ENCODE assay signal across 32 cellular contexts in the genomic region with DNA sequence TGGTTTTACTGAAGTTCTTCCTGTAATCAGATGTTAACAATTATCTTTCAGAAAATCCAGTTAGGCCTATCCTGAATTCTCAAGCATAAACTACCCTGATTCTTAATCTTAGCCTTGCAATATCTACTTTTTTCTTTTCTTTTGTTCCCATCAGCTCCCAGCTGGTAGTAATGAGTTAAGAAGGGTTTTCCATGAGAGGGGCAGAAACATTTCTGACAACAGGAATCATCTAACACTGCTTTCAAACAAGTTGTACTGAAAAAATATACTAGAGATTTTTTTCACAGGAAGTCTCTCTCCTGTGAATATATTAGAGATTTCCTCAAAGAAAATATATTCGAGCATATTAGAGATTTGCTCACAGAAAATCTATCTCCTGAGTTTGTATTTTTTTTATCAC. TPM values are rescaled to one million over a fixed set of nuclear protein-coding genes. Genes with fewer than 3 reads are reported as not detected.
"Had no signal": no experiment of that assay in that cellular context is flagged by ENCODE, and none has a peak within 500 bp of the region (broad histone marks: within the 10 kb centered on the region; RNA-seq: fewer than 3 reads in every experiment).

No MANE protein-coding gene starts in this region.

- ATAC-seq: activated CD4-positive, alpha-beta T cell treated with anti-CD3 and anti-CD28 coated beads for 36 hours; activated T-helper 17 cell treated with anti-CD3 and anti-CD28 coated beads, Interleukin-2, amount 50 U/mL, for 72 hours had no signal

- H3K36me3 ChIP-seq: brain microvascular endothelial cell, cardiac muscle cell, SJCRH30, WERI-Rb-1 had no signal

- H3K9me3 Mint-ChIP-seq: activated naive CD4-positive, alpha-beta T cell treated with anti-CD3 and anti-CD28 coated beads for 36 hours; activated T-helper 17 cell treated with anti-CD3 and anti-CD28 coated beads, Interleukin-2, amount 50 U/mL, for 72 hours had no signal

- H3K9ac ChIP-seq: SK-N-SH had no signal

- H3K4me1 ChIP-seq: SJCRH30 had no signal

- H3K27ac ChIP-seq: brain microvascular endothelial cell, cardiac muscle cell, SJCRH30, WERI-Rb-1 had no signal

- H3K27ac Mint-ChIP-seq: activated CD4-positive, alpha-beta memory T cell treated with anti-CD3 and anti-CD28 coated beads, Interleukin-2, amount 10 ng/mL, durations not matched to agents 7 days and 5 days; activated CD4-positive, alpha-beta T cell treated with anti-CD3 and anti-CD28 coated beads for 36 hours; activated naive CD4-positive, alpha-beta T cell treated with anti-CD3 and anti-CD28 coated beads for 36 hours; activated naive CD8-positive, alpha-beta T cell; activated T-helper 17 cell treated with anti-CD3 and anti-CD28 coated beads, Interleukin-2, amount 50 U/mL, for 72 hours had no signal

- H3K4me3 Mint-ChIP-seq: activated CD4-positive, alpha-beta memory T cell treated with anti-CD3 and anti-CD28 coated beads, Interleukin-2, amount 10 ng/mL, durations not matched to agents 7 days and 5 days; activated CD4-positive, alpha-beta T cell treated with anti-CD3 and anti-CD28 coated beads for 36 hours; activated naive CD4-positive, alpha-beta T cell treated with anti-CD3 and anti-CD28 coated beads for 36 hours; activated naive CD8-positive, alpha-beta T cell; activated T-helper 17 cell treated with anti-CD3 and anti-CD28 coated beads, Interleukin-2, amount 50 U/mL, for 72 hours had no signal

- H3K4me2 ChIP-seq: SK-N-SH had no signal

- DNase-seq: activated CD4-positive, alpha-beta memory T cell treated with anti-CD3 and anti-CD28 coated beads, Interleukin-2, amount 10 ng/mL, durations not matched to agents 7 days and 5 days; activated CD4-positive, alpha-beta T cell treated with anti-CD3 and anti-CD28 coated beads for 36 hours; activated CD4-positive, alpha-beta T cell treated with anti-CD3 and anti-CD28 coated beads, Interleukin-2, amount 50 U/mL, for 1 hour; activated gamma-delta T cell; activated naive CD4-positive, alpha-beta T cell treated with anti-CD3 and anti-CD28 coated beads for 36 hours; activated T-cell treated with anti-CD3 and anti-CD28 coated beads for 4 hours; activated T-cell treated with anti-CD3 and anti-CD28 coated beads, Interleukin-2, amount 50 U/mL, for 48 hours; amygdala; brain microvascular endothelial cell; KG1; NCI-H1092; NCI-H1417; NCI-H1930; NCI-H2171 treated with DMSO at 0.1 percent for 48 hours; NCI-H226; NCI-H526; NCI-H774; Right ventricle myocardium superior; RPMI8226; SJCRH30; SK-N-SH; T-helper 1 cell; WERI-Rb-1 had no signal

- H3K27me3 ChIP-seq: brain microvascular endothelial cell, cardiac muscle cell, SJCRH30 had no signal

- H3K9me3 ChIP-seq: SJCRH30, SK-N-SH had no signal

- H3K4me3 ChIP-seq: cardiac muscle cell, SJCRH30 had no signal

RNA-seq across cellular contexts. Expression of gene TRIM6, which starts 3.3 kb away (rescaled TPM):
- total RNA-seq: OCI-LY7, SJCRH30 had no signal

RNA-seq across cellular contexts. Expression of gene OR52B6, which starts 12.5 kb away (rescaled TPM):
- total RNA-seq: activated CD4-positive, alpha-beta memory T cell treated with anti-CD3 and anti-CD28 coated beads, Interleukin-2, amount 10 ng/mL, durations not matched to agents 7 days and 5 days; activated CD4-positive, alpha-beta T cell treated with anti-CD3 and anti-CD28 coated beads for 36 hours; activated CD8-positive, alpha-beta memory T cell treated with anti-CD3 and anti-CD28 coated beads for 36 hours; activated naive CD4-positive, alpha-beta T cell treated with anti-CD3 and anti-CD28 coated beads for 36 hours; activated T-helper 17 cell treated with anti-CD3 and anti-CD28 coated beads, Interleukin-2, amount 50 U/mL, for 72 hours; cardiac muscle cell; LHCN-M2; M059J; NCI-H460; OCI-LY7; Right ventricle myocardium superior; SJCRH30; T-helper 2 cell treated with Interferon-gamma antibody and Interleukin-4, amounts not matched to agents 100 ng/mL and 5 ng/mL, for 36 hours had no signal
- polyA plus RNA-seq: cardiac muscle cell, SK-N-SH had no signal

RNA-seq across cellular contexts. Expression of gene TRIM34, which starts 31.7 kb away (rescaled TPM):
- total RNA-seq: SJCRH30 had no signal

RNA-seq across cellular contexts. Expression of gene OR52H1, which starts 44.8 kb away (rescaled TPM):
- total RNA-seq: activated CD4-positive, alpha-beta memory T cell treated with anti-CD3 and anti-CD28 coated beads, Interleukin-2, amount 10 ng/mL, durations not matched to agents 7 days and 5 days; activated CD4-positive, alpha-beta T cell treated with anti-CD3 and anti-CD28 coated beads for 36 hours; activated CD8-positive, alpha-beta memory T cell treated with anti-CD3 and anti-CD28 coated beads for 36 hours; activated naive CD4-positive, alpha-beta T cell treated with anti-CD3 and anti-CD28 coated beads for 36 hours; LHCN-M2; M059J; NCI-H460; Right ventricle myocardium superior; SJCRH30; T-helper 2 cell treated with Interferon-gamma antibody and Interleukin-4, amounts not matched to agents 100 ng/mL and 5 ng/mL, for 36 hours had no signal
- polyA plus RNA-seq: SK-N-SH had no signal
